Comparison of ENCODE assay signal across 7 cellular contexts in the genomic region with DNA sequence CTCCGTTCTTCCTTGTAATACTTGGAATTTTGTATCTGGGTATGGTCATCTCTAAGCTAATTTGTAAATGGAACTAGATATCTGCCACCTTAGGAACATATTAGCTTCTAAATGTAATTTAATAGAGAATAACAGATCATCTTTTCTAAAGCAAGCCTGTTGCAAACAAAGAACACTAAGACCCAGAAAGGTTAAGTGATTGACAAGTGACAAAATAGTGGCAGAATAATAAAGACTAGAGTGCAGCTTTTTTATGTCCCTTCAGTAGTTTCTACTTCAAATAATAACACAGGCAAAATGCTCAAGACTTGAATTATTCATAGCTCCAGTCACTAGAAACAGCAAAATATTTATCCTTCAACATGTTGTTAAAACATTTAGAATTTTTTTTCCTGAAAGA.
"Had no signal": no experiment of that assay in that cellular context is flagged by ENCODE, and none has a peak within 500 bp of the region (broad histone marks: within the 10 kb centered on the region; RNA-seq: fewer than 3 reads in every experiment).

No MANE protein-coding gene starts in this region.

- H3K4me3 ChIP-seq: GM12878 had no signal

- FAIRE-seq: GM12878, GM12891, GM12892, GM18507, GM19239 had no signal

- DNase-seq: GDM1, GF-D8 had no signal

- ATAC-seq: GM12878 had no signal
